8 cellular contexts compared by ENCODE assay signal in genomic region chr17:2400877-2401425, GRCh38. TPM values are rescaled to one million over a fixed set of nuclear protein-coding genes. Genes with fewer than 3 reads are reported as not detected.
A peak's percentile ranks its signal among the peaks of the same experiment; 100 is the strongest.
DNase-seq lines count a peak whose midpoint lies in the region; ATAC-seq and TF ChIP-seq lines count a peak whose summit lies in the region.

TSS of gene MNT (minus strand) at chr17:2401060. CDS start at chr17:2400712, 348 bp downstream.

- peak within 1 kb of the TSS; percentile 98 for H3K27ac ChIP-seq in layer of hippocampus (ENCODE audit: low read depth, low read length)

- H3K9me3 Mint-ChIP-seq in chondrocyte (ENCODE audit: low read depth), result no peaks in the 10 kb centered on the region

- H3K27ac Mint-ChIP-seq in chondrocyte (ENCODE audit: unreplicated experiment), result peak within 1 kb of the TSS; percentile 100

- H3K4me1 Mint-ChIP-seq in chondrocyte (ENCODE audit: low read depth), result peaks cover 60% of the 10 kb centered on the region

- no peak for TF ChIP-seq CTCF in AG09309 (IDR thresholded peaks at IDR 0.05; ENCODE audit: control insufficient read depth, insufficient read depth, low read depth, low read length, missing control alignments)
- TF ChIP-seq CTCF in chondrocyte (IDR thresholded peaks at IDR 0.05), result no peak

- H3K4me3 Mint-ChIP-seq in chondrocyte (ENCODE audit: unreplicated experiment), result peak within 1 kb of the TSS; percentile 97

- peak; percentile 76 for DNase-seq in AG09309 (ENCODE audit: low read depth)
- DNase-seq in NCI-H460 (ENCODE audit: extremely low read depth, low read depth), result peak; percentile 91
- DNase-seq in activated CD4-positive, alpha-beta T cell treated with anti-CD3 and anti-CD28 coated beads for 1 hour, result peak; percentile 91
- DNase-seq in chondrocyte (ENCODE audit: low spot score), result peak; percentile 98
- DNase-seq in stimulated activated CD4-positive, alpha-beta T cell treated with anti-CD3 and anti-CD28 coated beads, Interleukin-1b, Interleukin-23, amount 100 ng/mL, for 1 hour (ENCODE audit: low read depth in 2 of 2), result peak; percentile 82 to 92

- H3K36me3 Mint-ChIP-seq in chondrocyte (ENCODE audit: low read depth), result no peaks in the 10 kb centered on the region

- no peaks in the 10 kb centered on the region for H3K27me3 Mint-ChIP-seq in chondrocyte (ENCODE audit: low read depth)

- ATAC-seq in GM19035 (IDR thresholded peaks at IDR 0.05; ENCODE audit: unreplicated experiment), result peak; percentile 35
- ATAC-seq in HG03280 (IDR thresholded peaks at IDR 0.05; ENCODE audit: unreplicated experiment), result peak; percentile 43

- H3K4me3 ChIP-seq in AG09309 (ENCODE audit: control insufficient read depth, low read depth, low read length), result peak within 1 kb of the TSS; percentile 96

- no peaks in the 10 kb centered on the region for H3K27me3 ChIP-seq in layer of hippocampus (ENCODE audit: control insufficient read depth, insufficient read depth, low read length)

RNA-seq across cellular contexts. Expression of gene MNT, which starts in this region (rescaled TPM):
- total RNA-seq in NCI-H460 (2014; rRNA removed; shearing (Covaris generic)), result 8.0 and 10.1 TPM in 2 replicates
- 21.5 and 27.3 TPM in 2 replicates for polyA plus RNA-seq in NCI-H460 (2014; cell fraction: nucleus; rRNA removed)
- total RNA-seq in chondrocyte, result 22.7 to 29.8 TPM (median 29.4 TPM) in 3 replicates

Comparison
In these comparisons a context has a peak if more than half of its experiments do, and no peak if none do; other contexts are left out.
1. Peak in every context shown above with its lines: DNase-seq, ATAC-seq, H3K4me3 ChIP-seq and H3K27ac ChIP-seq.